8 cellular contexts compared by ENCODE assay signal in genomic region chr11:133927690-133928627, GRCh38. TPM values are rescaled to one million over a fixed set of nuclear protein-coding genes. Genes with fewer than 3 reads are reported as not detected.
A peak's percentile ranks its signal among the peaks of the same experiment; 100 is the strongest.
DNase-seq lines count a peak whose midpoint lies in the region; ATAC-seq and TF ChIP-seq lines count a peak whose summit lies in the region.

No MANE protein-coding gene starts in this region.

- no peak overlapping the region for H3K4me3 ChIP-seq in DOHH2 (ENCODE audit: low read length)
- no peak overlapping the region for H3K4me3 ChIP-seq in psoas muscle

- H4K20me1 ChIP-seq in DOHH2 (ENCODE audit: control insufficient read depth, insufficient read depth, low read depth, low read length) = no peaks in the 10 kb centered on the region

- ATAC-seq in GM21576 (IDR thresholded peaks at IDR 0.05; ENCODE audit: unreplicated experiment) = peak; percentile 73
- peak; percentile 91 to 95 (median 95) for ATAC-seq in psoas muscle

- no peaks in the 10 kb centered on the region for H3K79me2 ChIP-seq in DOHH2 (ENCODE audit: control insufficient read depth, low read length)

- DNase-seq in KBM-7 = peak; percentile 82
- DNase-seq in RKO (ENCODE audit: low spot score) = peak; percentile 44
- peak; percentile 6 to 63 (median 34) for DNase-seq in activated naive CD4-positive, alpha-beta T cell (lab: John Stamatoyannopoulos, UW)
- peak; percentile 8 for DNase-seq in glomerular visceral epithelial cell (ENCODE audit: extremely low spot score)
- peak; percentile 59 to 79 for DNase-seq in psoas muscle
- no peak for DNase-seq in OCI-M2 (lab: John Stamatoyannopoulos, UW; ENCODE audit: unreplicated experiment)

- H3K36me3 ChIP-seq in DOHH2 (ENCODE audit: control insufficient read depth, low read length) (no peaks in the 10 kb centered on the region), psoas muscle (ENCODE audit: insufficient read depth in 1 of 2, low read depth in 1 of 2) (peaks cover 0 to 18% of the 10 kb centered on the region in 2 donors)

- in situ Hi-C loops in KBM-7 (cut with MboI; ENCODE audit: low pct_unique_long_range_greater_than_20kb, low sequenced_read_pairs) = loop anchor here (25.0 kb wide), 1 partner anchor 209 kb away; no protein-coding TSS in a partner anchor

- no peak overlapping the region for H3K4me2 ChIP-seq in DOHH2 (ENCODE audit: low read length)

- TF ChIP-seq CTCF in DOHH2 (IDR thresholded peaks at IDR 0.05; ENCODE audit: low read depth, low read length, poor library complexity, severe bottlenecking) (peak; percentile 68), psoas muscle (IDR thresholded peaks at IDR 0.05) (peak; percentile 86)

- H3K9me2 ChIP-seq in DOHH2 (replicated peaks; ENCODE audit: control insufficient read depth, low read length) = no peaks in the 10 kb centered on the region

- H3F3A ChIP-seq in DOHH2 (ENCODE audit: control insufficient read depth, insufficient read depth) = no peaks in the 10 kb centered on the region

- H3K27me3 ChIP-seq in DOHH2 (ENCODE audit: control insufficient read depth, low read length) (no peaks in the 10 kb centered on the region), psoas muscle (ENCODE audit: insufficient read depth in 3 of 3, low read length in 2 of 3) (no peaks in the 10 kb centered on the region)

- no peaks in the 10 kb centered on the region for H3K4me1 ChIP-seq in DOHH2 (ENCODE audit: control insufficient read depth, low read length)
- no peaks in the 10 kb centered on the region for H3K4me1 ChIP-seq in psoas muscle

- H3K9me3 ChIP-seq in DOHH2 (ENCODE audit: control insufficient read depth, insufficient read depth, low read length) (no peaks in the 10 kb centered on the region), psoas muscle (no peaks in the 10 kb centered on the region)

- intact Hi-C loops in psoas muscle (cut with DNase I) = loop anchor here (2.0 to 5.0 kb wide), 3 partner anchors 117 to 214 kb away; no protein-coding TSS in a partner anchor

- H3K27ac ChIP-seq in DOHH2 (ENCODE audit: low read depth, low read length) (no peak overlapping the region), psoas muscle (no peak overlapping the region)

- WGBS in psoas muscle, 3 donors = 34 to 38% (median 38%) methylated on average over 35 to 36 of the region's 36 CpGs

RNA-seq across cellular contexts. Expression of gene IGSF9B, which starts 28.8 kb away (rescaled TPM):
- 1 to 10 TPM in 2 of 4 donors, under 1 TPM in 2; 0.84 to 3.4 (median 1.0) TPM for total RNA-seq in psoas muscle
- polyA plus RNA-seq in psoas muscle = 1 to 10 TPM in 1 of 3 donors, under 1 TPM in 2; 0.56 to 1.5 (median 0.65) TPM
